ENCODE assay signal across 8 cellular contexts in genomic region chr14:21913759-21914158, GRCh38.
DNase-seq lines count a peak whose midpoint lies in the region; ATAC-seq and TF ChIP-seq lines count a peak whose summit lies in the region.

No MANE protein-coding gene starts in this region.

- peak overlapping the region; percentile 57 for H3K4me2 ChIP-seq in smooth muscle cell

- H3K9me3 ChIP-seq in left ventricle myocardium inferior (replicated peaks), result no peaks in the 10 kb centered on the region
- no peaks in the 10 kb centered on the region for H3K9me3 ChIP-seq in smooth muscle cell (replicated peaks; ENCODE audit: low read depth)

- H4K20me1 ChIP-seq in smooth muscle cell (ENCODE audit: low read depth), result no peaks in the 10 kb centered on the region

- no peaks in the 10 kb centered on the region for H3K36me3 ChIP-seq in left ventricle myocardium inferior
- no peaks in the 10 kb centered on the region for H3K36me3 ChIP-seq in smooth muscle cell (ENCODE audit: low read depth)

- H3F3A ChIP-seq in smooth muscle cell (ENCODE audit: low read depth), result no peaks in the 10 kb centered on the region

- H3K27me3 ChIP-seq in left ventricle myocardium inferior (ENCODE audit: low read depth), result peaks cover 21% of the 10 kb centered on the region
- no peaks in the 10 kb centered on the region for H3K27me3 ChIP-seq in smooth muscle cell (ENCODE audit: low read depth)

- intact Hi-C loops in left ventricle myocardium inferior (cut with micrococcal nuclease), result no loop called here

- ATAC-seq in GM18498 (IDR thresholded peaks at IDR 0.05; ENCODE audit: unreplicated experiment), result no peak

- TF ChIP-seq CTCF in left ventricle myocardium inferior (IDR thresholded peaks at IDR 0.05; ENCODE audit: borderline replicate concordance) (peak; percentile 56), smooth muscle cell (IDR thresholded peaks at IDR 0.05; ENCODE audit: borderline replicate concordance, insufficient read depth, poor library complexity, severe bottlenecking) (peak; percentile 63)

- H3K79me2 ChIP-seq in smooth muscle cell (ENCODE audit: low read depth), result no peaks in the 10 kb centered on the region

- DNase-seq in NCI-H2196 (lab: John Stamatoyannopoulos, UW; ENCODE audit: unreplicated experiment) (peak; percentile 22), NCI-H2196 treated with DMSO at 0.1 percent for 48 hours (lab: John Stamatoyannopoulos, UW; ENCODE audit: unreplicated experiment) (no peak), KG1 (lab: John Stamatoyannopoulos, UW) (peak; percentile 43), SK-N-DZ (ENCODE audit: low spot score) (peak; percentile 48), left ventricle myocardium inferior (no peak), smooth muscle cell (lab: John Stamatoyannopoulos, UW; ENCODE audit: unreplicated experiment) (no peak)
- DNase-seq in activated naive CD4-positive, alpha-beta T cell (lab: John Stamatoyannopoulos, UW), result peak; percentile 21 to 51 (median 36)

- H3K9ac ChIP-seq in smooth muscle cell (ENCODE audit: low read depth), result no peak overlapping the region

- no peak overlapping the region for H3K4me3 ChIP-seq in left ventricle myocardium inferior
- no peak overlapping the region for H3K4me3 ChIP-seq in smooth muscle cell

- H3K4me1 ChIP-seq in left ventricle myocardium inferior, result no peaks in the 10 kb centered on the region
- no peaks in the 10 kb centered on the region for H3K4me1 ChIP-seq in smooth muscle cell (ENCODE audit: low read depth)

- no peak overlapping the region for H3K27ac ChIP-seq in left ventricle myocardium inferior (replicated peaks)
- no peak overlapping the region for H3K27ac ChIP-seq in smooth muscle cell (ENCODE audit: low read depth)

- H2AFZ ChIP-seq in smooth muscle cell (ENCODE audit: low read depth), result no peak overlapping the region

- WGBS in smooth muscle cell (ENCODE audit: low lambda C conversion rate), result 4% methylated on average over 6 of the region's 6 CpGs

Comparison
In these comparisons a context has a peak if more than half of its experiments do, and no peak if none do; other contexts are left out.
1. DNase-seq: peak in NCI-H2196 (single experiment), KG1 (single experiment), SK-N-DZ (single experiment) and activated naive CD4-positive, alpha-beta T cell (4 of 4); none in NCI-H2196 treated with DMSO at 0.1 percent for 48 hours (single experiment), left ventricle myocardium inferior (single experiment) and smooth muscle cell (single experiment).